In genomic region chr14:33792387-33793368, GRCh38 we compare ENCODE assay signal across 8 cellular contexts.
DNase-seq lines count a peak whose midpoint lies in the region; ATAC-seq and TF ChIP-seq lines count a peak whose summit lies in the region.

No MANE protein-coding gene starts in this region.

- H2AK5ac ChIP-seq in neuronal stem cell (ENCODE audit: low read depth, low read length), result no peak overlapping the region

- no peak overlapping the region for H2BK12ac ChIP-seq in neuronal stem cell (ENCODE audit: low read length)

- WGBS in neuronal stem cell (ENCODE audit: extremely low coverage in 2 of 2, insufficient read length in 2 of 2, insufficient replicate concordance in 1 of 2), 2 donors, result no CpG with 5 or more reads among the region's 19 CpGs

- peak overlapping the region in 2 of 4 donors; percentile 19 to 54 for H3K4me3 Mint-ChIP-seq in CD4-positive, CD25-positive, alpha-beta regulatory T cell

- TF ChIP-seq CTCF in LNCAP (IDR thresholded peaks at IDR 0.05) (peak; percentile 95), fibroblast of villous mesenchyme (IDR thresholded peaks at IDR 0.05; ENCODE audit: insufficient read depth, low read depth, low read length) (peak; percentile 91)

- H3K36me3 ChIP-seq in CD4-positive, CD25-positive, alpha-beta regulatory T cell (ENCODE audit: control insufficient read depth, insufficient read depth, low read length), result no peaks in the 10 kb centered on the region
- H3K36me3 ChIP-seq in neuronal stem cell (replicated peaks in 1 of 2; ENCODE audit: control insufficient read depth in 2 of 2, insufficient read depth in 2 of 2, low read length in 2 of 2), result peaks cover 0 to 47% of the 10 kb centered on the region in 2 donors

- no peak overlapping the region for H3K18ac ChIP-seq in neuronal stem cell (ENCODE audit: low read length)

- ATAC-seq in CD4-positive, CD25-positive, alpha-beta regulatory T cell (ENCODE audit: low read depth in 2 of 2), result peak; percentile 52 to 67
- ATAC-seq in GM21367 (IDR thresholded peaks at IDR 0.05; ENCODE audit: unreplicated experiment), result peak; percentile 62

- H3K27me3 ChIP-seq in CD4-positive, CD25-positive, alpha-beta regulatory T cell (ENCODE audit: control insufficient read depth, insufficient read depth, low read length), result no peaks in the 10 kb centered on the region
- H3K27me3 ChIP-seq in neuronal stem cell (ENCODE audit: control insufficient read depth in 3 of 3, insufficient read depth in 3 of 3, low read depth in 1 of 3, low read length in 3 of 3), result no peaks in the 10 kb centered on the region

- H3K9me3 ChIP-seq in CD4-positive, CD25-positive, alpha-beta regulatory T cell (ENCODE audit: control insufficient read depth in 2 of 2, low read length in 2 of 2), result no peaks in the 10 kb centered on the region
- H3K9me3 ChIP-seq in neuronal stem cell (replicated peaks in 1 of 2; ENCODE audit: control insufficient read depth in 2 of 2, insufficient read depth in 1 of 2, low read depth in 1 of 2, low read length in 2 of 2), result peaks cover 0 to 10% of the 10 kb centered on the region in 2 donors

- H3K9me3 Mint-ChIP-seq in CD4-positive, CD25-positive, alpha-beta regulatory T cell, result no peaks in the 10 kb centered on the region

- H3K4me1 ChIP-seq in CD4-positive, CD25-positive, alpha-beta regulatory T cell (ENCODE audit: control insufficient read depth, insufficient read depth, low read length, poor library complexity, severe bottlenecking), result peaks cover 7% of the 10 kb centered on the region
- H3K4me1 ChIP-seq in neuronal stem cell (ENCODE audit: control insufficient read depth in 2 of 2, insufficient read depth in 1 of 2, low read depth in 1 of 2, low read length in 2 of 2), result peaks cover 8 to 20% of the 10 kb centered on the region in 2 donors

- peak; percentile 13 to 63 (median 43) for DNase-seq in CD4-positive, CD25-positive, alpha-beta regulatory T cell
- DNase-seq in RPMI8226 (peak; percentile 69), fibroblast of villous mesenchyme (ENCODE audit: low read depth) (peak; percentile 84), neuronal stem cell (ENCODE audit: low spot score) (peak; percentile 76), stromal cell of bone marrow (ENCODE audit: low read depth) (peak; percentile 54)
- DNase-seq in activated effector memory CD4-positive, alpha-beta T cell treated with Interleukin-2 at 50 U/mL for 16 hours, result peak; percentile 45

- H2AFZ ChIP-seq in neuronal stem cell (ENCODE audit: low read length), result no peak overlapping the region

- no peak overlapping the region for H3K9ac ChIP-seq in neuronal stem cell (ENCODE audit: low read depth, low read length, poor library complexity)

- peak overlapping the region in 1 of 3 donors; percentile 76 for H3K27ac Mint-ChIP-seq in CD4-positive, CD25-positive, alpha-beta regulatory T cell

- no peak overlapping the region for H2BK15ac ChIP-seq in neuronal stem cell (ENCODE audit: low read length)

- H3K14ac ChIP-seq in neuronal stem cell (ENCODE audit: low read length), result no peak overlapping the region

- H3K4me2 ChIP-seq in neuronal stem cell (ENCODE audit: insufficient read depth, low read length, poor library complexity, severe bottlenecking), result no peak overlapping the region

- H3K27me3 Mint-ChIP-seq in CD4-positive, CD25-positive, alpha-beta regulatory T cell, result peaks cover 36% of the 10 kb centered on the region

- peak overlapping the region; percentile 18 for H3K4me3 ChIP-seq in CD4-positive, CD25-positive, alpha-beta regulatory T cell (ENCODE audit: low read depth, low read length)
- H3K4me3 ChIP-seq in fibroblast of villous mesenchyme (ENCODE audit: low read depth, low read length) (peak overlapping the region; percentile 32), neuronal stem cell (ENCODE audit: low read length in 2 of 2) (no peak overlapping the region)

- H3K79me1 ChIP-seq in neuronal stem cell (ENCODE audit: low read depth, low read length), result no peaks in the 10 kb centered on the region

- no peak overlapping the region for H4K8ac ChIP-seq in neuronal stem cell (ENCODE audit: low read depth, low read length)

- H3K27ac ChIP-seq in CD4-positive, CD25-positive, alpha-beta regulatory T cell (ENCODE audit: insufficient read depth, low read length, poor library complexity, severe bottlenecking), result no peak overlapping the region
- H3K27ac ChIP-seq in neuronal stem cell (replicated peaks; ENCODE audit: low read length), result no peak overlapping the region

- no peaks in the 10 kb centered on the region for H3K36me3 Mint-ChIP-seq in CD4-positive, CD25-positive, alpha-beta regulatory T cell

- no peak overlapping the region for H2BK5ac ChIP-seq in neuronal stem cell (ENCODE audit: low read length)

- no peak overlapping the region for H2BK120ac ChIP-seq in neuronal stem cell (ENCODE audit: low read depth, low read length)

- no peak overlapping the region for H3K4ac ChIP-seq in neuronal stem cell (ENCODE audit: low read length)

- H4K91ac ChIP-seq in neuronal stem cell (ENCODE audit: low read depth, low read length, poor library complexity), result no peak overlapping the region

- peaks cover 0 to 17% (median 14%) of the 10 kb centered on the region in 4 donors for H3K4me1 Mint-ChIP-seq in CD4-positive, CD25-positive, alpha-beta regulatory T cell

- H3K23ac ChIP-seq in neuronal stem cell (ENCODE audit: low read depth, low read length, poor library complexity), result no peak overlapping the region

Comparison
In these comparisons a context has a peak if more than half of its experiments do, and no peak if none do; other contexts are left out.
1. H3K4me3 ChIP-seq: peak in CD4-positive, CD25-positive, alpha-beta regulatory T cell (single experiment) and fibroblast of villous mesenchyme (single experiment); none in neuronal stem cell (0 of 2).
2. Peak in every context shown above with its lines, with median percentiles within 50 percentile points of each other: DNase-seq.